Comparison of ENCODE assay signal across 9 cellular contexts in the genomic region with DNA sequence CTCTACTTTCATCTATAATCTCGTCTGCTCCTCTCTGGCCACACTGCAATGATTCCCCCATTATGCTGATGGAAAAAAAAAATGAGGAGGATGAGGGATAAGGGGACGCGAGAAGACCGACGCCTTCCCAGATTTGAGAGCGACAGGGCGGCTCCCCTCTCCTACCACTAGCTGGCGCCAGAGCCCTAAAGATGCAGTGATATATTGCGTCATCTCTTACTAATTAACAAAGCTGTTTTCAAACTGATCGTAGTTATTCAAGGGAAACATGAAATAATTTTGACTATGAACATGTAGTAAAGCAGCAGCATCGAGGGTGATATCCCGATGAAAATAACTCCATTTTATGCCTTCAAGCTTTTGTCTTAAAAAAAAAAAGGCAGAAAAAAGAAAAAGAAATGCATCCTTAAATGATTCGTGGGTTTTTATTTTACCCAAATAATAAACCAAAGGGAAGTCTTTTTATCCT. TPM values are rescaled to one million over a fixed set of nuclear protein-coding genes. Genes with fewer than 3 reads are reported as not detected.
DNase-seq lines count a peak whose midpoint lies in the region; ATAC-seq and TF ChIP-seq lines count a peak whose summit lies in the region.
"Had no signal": no experiment of that assay in that cellular context is flagged by ENCODE, and none has a peak within 500 bp of the region (broad histone marks: within the 10 kb centered on the region; RNA-seq: fewer than 3 reads in every experiment).

No MANE protein-coding gene starts in this region.

- ATAC-seq in GM19324 (IDR thresholded peaks at IDR 0.05; ENCODE audit: low FRiP score, unreplicated experiment) (peak; percentile 47), HG03521 (IDR thresholded peaks at IDR 0.05; ENCODE audit: unreplicated experiment) (peak; percentile 48)
- ATAC-seq in activated CD8-positive, alpha-beta T cell treated with anti-CD3 and anti-CD28 coated beads for 36 hours, result peak; percentile 40
- peak; percentile 87 for ATAC-seq in effector memory CD8-positive, alpha-beta T cell (replicated peaks)

- no peak overlapping the region for H3K9ac ChIP-seq in mesendoderm (ENCODE audit: low read length)

- H2BK5ac ChIP-seq in mesendoderm (ENCODE audit: low read length), result no peak overlapping the region

- no CpG with 5 or more reads among the region's 13 CpGs for WGBS in mesendoderm (ENCODE audit: extremely low coverage, insufficient coverage, low lambda C conversion rate)

- peak; percentile 70 for DNase-seq in BE2C
- peak; percentile 94 for DNase-seq in NCI-H82 (lab: John Stamatoyannopoulos, UW)
- peak; percentile 85 for DNase-seq in activated CD8-positive, alpha-beta T cell treated with anti-CD3 and anti-CD28 coated beads for 36 hours
- DNase-seq in effector memory CD8-positive, alpha-beta T cell, result peak; percentile 76 to 80 (median 76)
- peak; percentile 84 for DNase-seq in mesendoderm
- peak; percentile 44 for DNase-seq in stimulated activated CD8-positive, alpha-beta memory T cell treated with anti-CD3 and anti-CD28 coated beads, Interleukin-12 subunit alpha, Interleukin-12 subunit beta, amount 100 ng/mL, for 24 hours (ENCODE audit: extremely low read depth)

- peak overlapping the region; percentile 36 for H3K56ac ChIP-seq in mesendoderm (ENCODE audit: low read length)

- H2BK120ac ChIP-seq in mesendoderm (ENCODE audit: low read depth, low read length), result no peak overlapping the region

- peaks cover 3% of the 10 kb centered on the region for H3K4me1 ChIP-seq in BE2C
- peaks cover 6% of the 10 kb centered on the region for H3K4me1 ChIP-seq in mesendoderm (ENCODE audit: control insufficient read depth, low read depth, low read length)

- no peaks in the 10 kb centered on the region for H3K79me2 ChIP-seq in mesendoderm (ENCODE audit: control insufficient read depth, insufficient read depth, low read length)

- H3K27me3 ChIP-seq in BE2C (no peaks in the 10 kb centered on the region), mesendoderm (ENCODE audit: insufficient read depth, low read length, poor library complexity) (no peaks in the 10 kb centered on the region)

- H3K18ac ChIP-seq in mesendoderm (ENCODE audit: low read length), result no peak overlapping the region

- no peaks in the 10 kb centered on the region for H3K36me3 Mint-ChIP-seq in activated CD8-positive, alpha-beta T cell treated with anti-CD3 and anti-CD28 coated beads for 36 hours (ENCODE audit: low read depth)
- H3K36me3 Mint-ChIP-seq in effector memory CD8-positive, alpha-beta T cell (ENCODE audit: insufficient read depth), result no peaks in the 10 kb centered on the region
- H3K36me3 Mint-ChIP-seq: IgD-negative memory B cell had no signal

- POLR2A ChIA-PET in activated CD8-positive, alpha-beta T cell treated with anti-CD3 and anti-CD28 coated beads for 36 hours (lab: Charles Lee), result interaction anchor here (0.6 to 4.5 kb wide), 6 partner anchors 50 to 227 kb away, joined by 3 to 35 read pairs (median 4); partner anchors contain the start of gene NFE2L2

- H3K9me3 Mint-ChIP-seq in activated CD8-positive, alpha-beta T cell treated with anti-CD3 and anti-CD28 coated beads for 36 hours, result no peaks in the 10 kb centered on the region
- H3K9me3 Mint-ChIP-seq in effector memory CD8-positive, alpha-beta T cell, result no peaks in the 10 kb centered on the region
- H3K9me3 Mint-ChIP-seq: IgD-negative memory B cell had no signal

- no peak overlapping the region for H3K4ac ChIP-seq in mesendoderm (ENCODE audit: low read depth, low read length)

- H2AK5ac ChIP-seq in mesendoderm (ENCODE audit: low read length), result no peak overlapping the region

- no peaks in the 10 kb centered on the region for H3K27me3 Mint-ChIP-seq in activated CD8-positive, alpha-beta T cell treated with anti-CD3 and anti-CD28 coated beads for 36 hours
- peaks cover 0 to 6% of the 10 kb centered on the region in 2 donors for H3K27me3 Mint-ChIP-seq in effector memory CD8-positive, alpha-beta T cell
- H3K27me3 Mint-ChIP-seq: IgD-negative memory B cell had no signal

- H4K5ac ChIP-seq in mesendoderm (ENCODE audit: low read length), result no peak overlapping the region

- H3K4me2 ChIP-seq in mesendoderm (ENCODE audit: low read length), result no peak overlapping the region

- no peak overlapping the region for H3K27ac ChIP-seq in mesendoderm (ENCODE audit: low read depth, low read length)

- no peak overlapping the region for H2BK15ac ChIP-seq in mesendoderm (replicated peaks; ENCODE audit: low read depth)

- TF ChIP-seq CTCF in BE2C (IDR thresholded peaks at IDR 0.05; ENCODE audit: low read depth, low read length), result peak; percentile 99
- peak; percentile 100 for TF ChIP-seq CTCF in activated CD8-positive, alpha-beta T cell treated with anti-CD3 and anti-CD28 coated beads for 36 hours (IDR thresholded peaks at IDR 0.05)

- peaks cover 22% of the 10 kb centered on the region for H3K4me1 Mint-ChIP-seq in activated CD8-positive, alpha-beta T cell treated with anti-CD3 and anti-CD28 coated beads for 36 hours (ENCODE audit: low read depth)
- H3K4me1 Mint-ChIP-seq in effector memory CD8-positive, alpha-beta T cell (ENCODE audit: low read depth in 2 of 2), result peaks cover 9 to 10% of the 10 kb centered on the region in 2 donors

- H4K8ac ChIP-seq in mesendoderm (ENCODE audit: low read depth, low read length), result no peak overlapping the region

- H3K27ac Mint-ChIP-seq in activated CD8-positive, alpha-beta T cell treated with anti-CD3 and anti-CD28 coated beads for 36 hours, result no peak overlapping the region
- H3K27ac Mint-ChIP-seq in effector memory CD8-positive, alpha-beta T cell, result no peak overlapping the region
- H3K27ac Mint-ChIP-seq: IgD-negative memory B cell had no signal

- intact Hi-C loops in activated CD8-positive, alpha-beta T cell treated with anti-CD3 and anti-CD28 coated beads for 36 hours (cut with micrococcal nuclease), result loop anchor here (1.0 to 10.0 kb wide), 5 partner anchors 93 to 560 kb away; no protein-coding TSS in a partner anchor

- no peak overlapping the region for H3K4me3 Mint-ChIP-seq in activated CD8-positive, alpha-beta T cell treated with anti-CD3 and anti-CD28 coated beads for 36 hours
- H3K4me3 Mint-ChIP-seq in effector memory CD8-positive, alpha-beta T cell, result no peak overlapping the region
- H3K4me3 Mint-ChIP-seq: IgD-negative memory B cell had no signal

- CTCF ChIA-PET in activated CD8-positive, alpha-beta T cell treated with anti-CD3 and anti-CD28 coated beads for 36 hours (lab: Charles Lee), result interaction anchor here (0.6 to 8.3 kb wide), 92 partner anchors 9 to 1038 kb away, joined by 3 to 190 read pairs (median 4); partner anchors contain the start of genes AGPS, HNRNPA3 and NFE2L2

- no peaks in the 10 kb centered on the region; the same call in 1 of the 2 replicates for H3K9me3 ChIP-seq in BE2C

- H3K79me1 ChIP-seq in mesendoderm (ENCODE audit: low read length), result no peaks in the 10 kb centered on the region

- no peak overlapping the region for H3K23ac ChIP-seq in mesendoderm (ENCODE audit: low read length)

- H3K36me3 ChIP-seq in BE2C (no peaks in the 10 kb centered on the region), mesendoderm (ENCODE audit: control insufficient read depth, insufficient read depth, low read length) (no peaks in the 10 kb centered on the region)

- H3K4me3 ChIP-seq in BE2C (ENCODE audit: low read depth, low read length) (peak overlapping the region; percentile 53), mesendoderm (ENCODE audit: low read length) (no peak overlapping the region)

RNA-seq across cellular contexts. Expression of gene HNRNPA3, which starts 48.0 kb away (rescaled TPM):
- 79.6 TPM for polyA plus RNA-seq in BE2C (2012; ENCODE audit: insufficient read depth, insufficient read length, low read depth)
- total RNA-seq in activated CD8-positive, alpha-beta T cell treated with anti-CD3 and anti-CD28 coated beads for 36 hours, result 100 to 1,000 TPM; 292 to 308 TPM
- 641 TPM for polyA plus RNA-seq in mesendoderm (2013, experiment 1 of 2)
- 604 TPM for polyA plus RNA-seq in mesendoderm (2013, experiment 2 of 2)

Comparison
In these comparisons a context has a peak if more than half of its experiments do, and no peak if none do; other contexts are left out.
1. DNase-seq: peak in every context shown above with its lines; median percentile 94 in NCI-H82; 85 in activated CD8-positive, alpha-beta T cell treated with anti-CD3 and anti-CD28 coated beads for 36 hours; 84 in mesendoderm; 76 in effector memory CD8-positive, alpha-beta T cell; 70 in BE2C; 44 in stimulated activated CD8-positive, alpha-beta memory T cell treated with anti-CD3 and anti-CD28 coated beads, Interleukin-12 subunit alpha, Interleukin-12 subunit beta, amount 100 ng/mL, for 24 hours.